Comparison of ENCODE assay signal across 10 cellular contexts in the genomic region with DNA sequence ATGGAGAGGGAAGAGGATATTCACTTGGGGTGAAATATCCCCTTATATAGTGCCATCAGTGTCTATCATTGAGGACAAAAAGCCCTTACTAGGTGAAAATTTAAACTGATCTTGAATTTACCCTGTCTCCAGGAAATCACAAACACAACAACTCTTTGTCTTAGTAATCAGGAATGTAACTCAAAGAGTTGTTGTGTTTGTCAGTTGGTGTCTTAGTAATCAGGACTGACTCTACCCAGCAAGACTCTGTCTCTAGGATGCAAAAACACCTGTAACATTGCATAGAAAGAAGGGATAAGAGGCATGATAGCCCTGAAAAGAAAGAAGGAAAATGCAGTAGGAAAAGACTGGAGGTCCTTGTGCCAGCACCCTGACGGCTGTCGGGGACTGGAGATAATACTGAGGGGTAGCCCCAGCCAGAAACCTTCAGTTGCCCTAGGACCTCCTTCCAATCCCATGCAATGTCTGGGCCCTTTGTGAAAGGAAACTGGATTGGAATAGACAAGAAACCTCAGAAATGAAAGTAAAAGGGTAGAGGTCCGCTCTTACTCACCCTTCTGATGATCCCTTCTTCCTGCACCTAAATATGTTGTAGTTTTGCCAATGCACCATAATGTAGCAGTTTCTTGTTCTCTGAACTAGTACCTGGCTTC. TPM values are rescaled to one million over a fixed set of nuclear protein-coding genes. Genes with fewer than 3 reads are reported as not detected.
DNase-seq lines count a peak whose midpoint lies in the region; ATAC-seq and TF ChIP-seq lines count a peak whose summit lies in the region.
"Had no signal": no experiment of that assay in that cellular context is flagged by ENCODE, and none has a peak within 500 bp of the region (broad histone marks: within the 10 kb centered on the region; RNA-seq: fewer than 3 reads in every experiment).

No MANE protein-coding gene starts in this region.

- H3K9me3 Mint-ChIP-seq in Calu3 (ENCODE audit: low read depth, unreplicated experiment) = peaks cover 3% of the 10 kb centered on the region
- H3K9me3 Mint-ChIP-seq: central memory CD8-positive, alpha-beta T cell had no signal

- ATAC-seq in GM21360 (IDR thresholded peaks at IDR 0.05; ENCODE audit: unreplicated experiment) = peak; percentile 69

- peaks cover 18% of the 10 kb centered on the region for H3K4me1 Mint-ChIP-seq in Calu3 (ENCODE audit: low read depth, unreplicated experiment)

- CTCF ChIA-PET in Calu3 (lab: Charles Lee) = interaction anchor here (0.7 to 1.0 kb wide), 2 partner anchors 12 to 275 kb away, joined by 4 read pairs; no protein-coding TSS in a partner anchor

- TF ChIP-seq EP300 in tibial nerve (IDR thresholded peaks at IDR 0.05) = no peak

- TF ChIP-seq POLR2A in NB4 (IDR thresholded peaks at IDR 0.05; ENCODE audit: extremely low read depth, insufficient read length) (no peak), tibial nerve (IDR thresholded peaks at IDR 0.05) (no peak)

- BruUV-seq in Calu3 (replicated peaks; lab: Mats Ljungman, UMichigan) = no TSS peak

- no peaks in the 10 kb centered on the region for H3K27me3 ChIP-seq in tibial nerve

- no peaks in the 10 kb centered on the region for H3K27me3 Mint-ChIP-seq in Calu3 (ENCODE audit: unreplicated experiment)
- H3K27me3 Mint-ChIP-seq: central memory CD8-positive, alpha-beta T cell had no signal

- H3K36me3 ChIP-seq in tibial nerve = peaks cover 0 to 9% (median 0%) of the 10 kb centered on the region in 3 donors

- peak overlapping the region; percentile 44 for H3K27ac Mint-ChIP-seq in Calu3 (ENCODE audit: unreplicated experiment)

- intact Hi-C loops in Calu3 (cut with micrococcal nuclease; ENCODE audit: unreplicated experiment) (loop anchor here (1.0 kb wide), 1 partner anchor 12 kb away; no protein-coding TSS in a partner anchor), head of caudate nucleus (cut with DNase I) (no loop called here)

- no peak for TF ChIP-seq CTCF in Calu3 (IDR thresholded peaks at IDR 0.05; ENCODE audit: unreplicated experiment)
- TF ChIP-seq CTCF in NB4 (IDR thresholded peaks at IDR 0.05; ENCODE audit: low read depth, low read length) = no peak
- no peak for TF ChIP-seq CTCF in tibial nerve (IDR thresholded peaks at IDR 0.05)

- H3K9me3 ChIP-seq in tibial nerve = peaks cover 0 to 36% (median 13%) of the 10 kb centered on the region in 4 donors

- H3K4me1 ChIP-seq in tibial nerve = no peaks in the 10 kb centered on the region

- no peak overlapping the region for H3K27ac ChIP-seq in tibial nerve

- no peak for DNase-seq in Calu3
- DNase-seq in NB4 (ENCODE audit: low read depth) = no peak
- peak; percentile 12 for DNase-seq in foreskin melanocyte
- no peak for DNase-seq in head of caudate nucleus
- no peak for DNase-seq in DMS79 (lab: John Stamatoyannopoulos, UW)
- DNase-seq in tibial nerve (ENCODE audit: low spot score in 2 of 2) = no peak
- no peak for DNase-seq in superior temporal gyrus (ENCODE audit: extremely low spot score)
- DNase-seq: NCI-H187 had no signal

- no peaks in the 10 kb centered on the region for H3K36me3 Mint-ChIP-seq in Calu3 (ENCODE audit: insufficient read depth, unreplicated experiment)

- H3K4me3 Mint-ChIP-seq in Calu3 (ENCODE audit: low read depth, unreplicated experiment) = peak overlapping the region; percentile 48
- H3K4me3 Mint-ChIP-seq: central memory CD8-positive, alpha-beta T cell had no signal

- H3K4me3 ChIP-seq in NB4 (ENCODE audit: low read depth, low read length) (peak overlapping the region; percentile 48), tibial nerve (no peak overlapping the region)

- 82 to 95% methylated on average over 3 of the region's 3 CpGs for WGBS in tibial nerve, 2 donors

RNA-seq across cellular contexts. Expression of a gene that starts 45.3 kb away (rescaled TPM):
- total RNA-seq in Calu3 (2022) (108 and 128 TPM in 2 replicates), tibial nerve (10 to 100 TPM; 63.3 to 83.4 (median 72.4) TPM)
